In the genomic region with DNA sequence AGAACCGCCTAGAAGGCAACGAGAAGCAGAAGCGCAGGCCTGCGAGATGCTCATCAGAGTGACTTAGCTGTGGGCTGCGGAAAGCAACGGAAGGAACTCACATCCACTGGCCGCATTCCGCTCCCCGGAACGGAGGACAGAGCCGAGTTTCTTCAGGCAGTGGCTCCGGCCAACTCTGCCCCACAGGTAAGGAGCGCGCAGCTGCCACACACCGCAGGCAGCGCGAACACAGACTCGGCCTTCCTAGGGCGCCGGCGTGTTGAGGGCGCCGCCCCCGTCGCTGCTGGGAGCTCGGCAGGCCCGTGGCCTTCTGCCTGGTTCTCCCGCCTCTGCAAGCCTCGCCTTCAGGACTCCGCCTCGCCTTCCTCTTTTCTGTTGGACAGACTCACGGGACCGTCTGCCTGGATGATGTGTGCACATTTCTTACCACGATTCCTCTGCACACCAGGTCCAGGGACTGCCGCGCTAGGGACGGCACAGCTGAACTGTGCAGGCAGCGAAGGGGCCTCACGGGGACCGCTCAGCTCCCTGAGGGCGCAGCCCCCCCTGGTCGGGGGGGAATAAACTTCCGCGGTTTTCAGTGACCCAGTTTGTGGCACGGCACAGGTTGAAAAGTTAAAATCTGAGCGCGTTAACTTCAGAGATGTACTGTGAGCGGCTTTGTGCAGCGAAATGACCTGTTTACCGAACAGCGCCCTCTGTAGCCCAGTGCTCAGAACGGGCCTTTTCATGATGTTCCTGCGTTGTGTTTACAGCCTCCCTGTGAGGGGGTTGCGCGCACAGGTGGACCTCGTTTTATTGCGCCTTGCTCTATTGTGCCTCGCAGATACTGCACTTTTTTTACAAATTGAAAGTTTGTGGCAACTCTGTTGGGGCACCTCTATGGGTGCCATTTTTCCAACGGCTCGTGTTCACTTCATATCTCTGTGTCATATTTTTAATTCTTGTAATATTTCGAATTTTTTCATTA, we compare ENCODE assay signal across 8 cellular contexts. TPM values are rescaled to one million over a fixed set of nuclear protein-coding genes. Genes with fewer than 3 reads are reported as not detected.
DNase-seq lines count a peak whose midpoint lies in the region; ATAC-seq and TF ChIP-seq lines count a peak whose summit lies in the region.

No MANE protein-coding gene starts in this region.

- H3K9me3 ChIP-seq in DND-41 (ENCODE audit: insufficient read depth, low read length, severe bottlenecking), result no peaks in the 10 kb centered on the region
- H3K9me3 ChIP-seq in gastroesophageal sphincter, result peaks cover 0 to 2% (median 0%) of the 10 kb centered on the region in 3 donors
- H3K9me3 ChIP-seq in neuron (ENCODE audit: low read length), result no peaks in the 10 kb centered on the region
- H3K9me3 ChIP-seq in stomach, result peaks cover 0 to 6% (median 0%) of the 10 kb centered on the region in 4 donors

- H3K4me2 ChIP-seq in DND-41 (ENCODE audit: insufficient read depth, low read length), result peak overlapping the region; percentile 96

- WGBS in gastroesophageal sphincter (ENCODE audit: low coverage in 1 of 2), 2 donors, result 8 to 9% methylated on average over 9 to 20 of the region's 61 CpGs
- WGBS in stomach, 5 donors, result 3 to 5% (median 4%) methylated on average over 47 to 61 of the region's 61 CpGs

- H3K27ac ChIP-seq in DND-41 (ENCODE audit: low read length) (peak overlapping the region; percentile 65), gastroesophageal sphincter (peak overlapping the region; percentile 51 to 87 (median 86)), stomach (peak overlapping the region; percentile 67 to 88 (median 84))

- TF ChIP-seq POLR2A in gastroesophageal sphincter (IDR thresholded peaks at IDR 0.05) (no peak), stomach (IDR thresholded peaks at IDR 0.05) (no peak)

- H3K4me1 ChIP-seq in DND-41 (ENCODE audit: insufficient read depth, low read length) (peaks cover 25% of the 10 kb centered on the region), gastroesophageal sphincter (peaks cover 0 to 15% (median 0%) of the 10 kb centered on the region in 3 donors), neuron (ENCODE audit: insufficient read depth, low read length) (peaks cover 6% of the 10 kb centered on the region), stomach (peaks cover 0 to 17% (median 12%) of the 10 kb centered on the region in 4 donors)

- ATAC-seq in DND-41 (ENCODE audit: insufficient read depth, low read depth) (peak; percentile 89), gastroesophageal sphincter (peak; percentile 92)

- TF ChIP-seq EP300 in gastroesophageal sphincter (IDR thresholded peaks at IDR 0.05) (no peak), stomach (IDR thresholded peaks at IDR 0.05) (no peak)

- peak overlapping the region; percentile 75 for H2AFZ ChIP-seq in DND-41 (ENCODE audit: low read depth, low read length)
- H2AFZ ChIP-seq in neuron (ENCODE audit: low read depth, low read length), result peak overlapping the region; percentile 87

- H3K27me3 ChIP-seq in DND-41 (ENCODE audit: insufficient read depth, low read length, poor library complexity) (no peaks in the 10 kb centered on the region), gastroesophageal sphincter (peaks cover 8% of the 10 kb centered on the region), neuron (ENCODE audit: insufficient read depth, low read length) (no peaks in the 10 kb centered on the region), stomach (peaks cover 0 to 9% (median 0%) of the 10 kb centered on the region in 3 donors)

- H4K20me1 ChIP-seq in DND-41 (ENCODE audit: insufficient read depth, low read length), result no peaks in the 10 kb centered on the region

- H3K4me3 ChIP-seq in DND-41 (ENCODE audit: low read depth in 1 of 2, low read length in 2 of 2) (peak overlapping the region; percentile 17 to 59; a peak in 3 of 4 replicates), gastroesophageal sphincter (peak overlapping the region; percentile 47 to 60), neuron (ENCODE audit: low read length) (peak overlapping the region; percentile 60), stomach (peak overlapping the region; percentile 53 to 73 (median 60))

- H3K36me3 ChIP-seq in DND-41 (ENCODE audit: insufficient read depth, low read length) (no peaks in the 10 kb centered on the region), gastroesophageal sphincter (no peaks in the 10 kb centered on the region), neuron (ENCODE audit: insufficient read depth, low read length) (no peaks in the 10 kb centered on the region), stomach (no peaks in the 10 kb centered on the region)

- intact Hi-C loops in stomach (cut with DNase I; ENCODE audit: low total_unique reads), result loop anchor here (5.0 kb wide), 1 partner anchor 162 kb away; no protein-coding TSS in a partner anchor

- TF ChIP-seq CTCF in DND-41 (IDR thresholded peaks at IDR 0.05; ENCODE audit: borderline replicate concordance, extremely low read depth, low read length, poor library complexity, severe bottlenecking), result peak; percentile 95
- TF ChIP-seq CTCF in gastroesophageal sphincter (IDR thresholded peaks at IDR 0.05), result peak; percentile 72 to 85 (median 82)
- TF ChIP-seq CTCF in stomach (IDR thresholded peaks at IDR 0.05), result peak in 5 of 7 experiments; percentile 7 to 82 (median 67)

- peak overlapping the region; percentile 54 for H3K9ac ChIP-seq in DND-41 (ENCODE audit: low read depth, low read length)

- DNase-seq in DND-41, result peak; percentile 88
- peak; percentile 80 for DNase-seq in H4 (ENCODE audit: low spot score)
- peak; percentile 89 for DNase-seq in M059J (ENCODE audit: low read depth)
- DNase-seq in SIG-M5 treated with dmso at 0.1 percent for 504 hours (lab: John Stamatoyannopoulos, UW; ENCODE audit: unreplicated experiment), result peak; percentile 82
- peak; percentile 52 to 73 (median 57) for DNase-seq in activated naive CD4-positive, alpha-beta T cell (lab: John Stamatoyannopoulos, UW)
- DNase-seq in stomach, result peak; percentile 78

- no peaks in the 10 kb centered on the region for H3K79me2 ChIP-seq in DND-41 (ENCODE audit: insufficient read depth, low read length)

RNA-seq across cellular contexts. Expression of a gene that starts 15.8 kb away (rescaled TPM):
- not detected in 2 replicates for total RNA-seq in H4 (2014; rRNA removed; shearing (Covaris generic))
- total RNA-seq in M059J (2014; rRNA removed; shearing (Covaris generic)), result 0.30 TPM in 1 of 2 replicates, not detected in the other
- total RNA-seq in gastroesophageal sphincter, result 1 to 10 TPM in 2 of 4 donors, not detected in 2; 1.6 to 2.7 TPM
- under 1 TPM in 1 of 5 donors, not detected in 4; 0.73 TPM for total RNA-seq in stomach
- 1 to 10 TPM in 1 of 3 donors, not detected in 2; 1.3 TPM for polyA plus RNA-seq in stomach

RNA-seq across cellular contexts. Expression of a gene that starts 42.6 kb away (rescaled TPM):
- 52.7 and 68.3 TPM in 2 replicates for total RNA-seq in H4 (2014; rRNA removed; shearing (Covaris generic))
- 75.3 and 77.0 TPM in 2 replicates for total RNA-seq in M059J (2014; rRNA removed; shearing (Covaris generic))
- 10 to 100 TPM; 28.2 to 55.7 (median 32.0) TPM for total RNA-seq in gastroesophageal sphincter
- 10 to 100 TPM in 3 of 5 donors, 1 to 10 TPM in 1, under 1 TPM in 1; 0.87 to 61.8 (median 16.7) TPM for total RNA-seq in stomach
- polyA plus RNA-seq in stomach, result 10 to 100 TPM; 39.8 to 41.1 (median 40.0) TPM

Comparison
In these comparisons a context has a peak if more than half of its experiments do, and no peak if none do; other contexts are left out.
1. Peak in every context shown above with its lines: DNase-seq, ATAC-seq, H3K4me3 ChIP-seq and H3K27ac ChIP-seq.